Comparison of ENCODE assay signal across 11 cellular contexts in the genomic region with DNA sequence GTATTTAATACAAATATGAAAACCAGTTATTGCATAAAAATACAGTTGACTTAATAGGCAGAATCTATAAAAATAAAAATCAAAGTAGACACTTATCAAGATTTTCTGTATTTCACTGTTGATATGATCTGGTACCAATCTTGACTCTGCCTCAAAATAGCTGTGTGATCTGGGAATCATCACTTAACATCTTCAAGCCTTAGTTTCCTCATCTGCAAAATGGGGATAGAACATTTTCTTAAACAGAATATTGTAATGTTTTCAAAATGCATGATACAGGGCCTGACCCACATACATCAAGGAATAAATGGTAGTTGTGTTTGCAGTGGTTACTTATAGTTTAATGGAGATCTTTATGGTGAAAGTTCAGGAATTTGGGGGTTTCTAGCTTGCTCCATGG. TPM values are rescaled to one million over a fixed set of nuclear protein-coding genes. Genes with fewer than 3 reads are reported as not detected.
"Had no signal": no experiment of that assay in that cellular context is flagged by ENCODE, and none has a peak within 500 bp of the region (broad histone marks: within the 10 kb centered on the region; RNA-seq: fewer than 3 reads in every experiment).

No MANE protein-coding gene starts in this region.

RNA-seq across cellular contexts. Expression of a gene that starts 18.9 kb away (rescaled TPM):
- total RNA-seq: OCI-LY7, PC-3, PC-9, Right ventricle myocardium inferior, Right ventricle myocardium superior, RPMI7951, SJCRH30, SJSA1 had no signal
- polyA plus RNA-seq: SK-N-SH had no signal

RNA-seq across cellular contexts. Expression of a gene that starts 21.4 kb away (rescaled TPM):
- total RNA-seq: OCI-LY7, PC-3, PC-9, Right ventricle myocardium inferior, Right ventricle myocardium superior, SJCRH30, SK-MEL-5 had no signal
- polyA plus RNA-seq: SK-N-SH had no signal

RNA-seq across cellular contexts. Expression of a gene that starts 58.4 kb away (rescaled TPM):
- total RNA-seq: OCI-LY7, PC-3, PC-9, Peyer's patch, Right ventricle myocardium inferior, Right ventricle myocardium superior, RPMI7951, SJCRH30, SJSA1, SK-MEL-5 had no signal
- polyA plus RNA-seq: SK-N-SH had no signal
